Comparison of ENCODE assay signal across 9 cellular contexts in the genomic region with DNA sequence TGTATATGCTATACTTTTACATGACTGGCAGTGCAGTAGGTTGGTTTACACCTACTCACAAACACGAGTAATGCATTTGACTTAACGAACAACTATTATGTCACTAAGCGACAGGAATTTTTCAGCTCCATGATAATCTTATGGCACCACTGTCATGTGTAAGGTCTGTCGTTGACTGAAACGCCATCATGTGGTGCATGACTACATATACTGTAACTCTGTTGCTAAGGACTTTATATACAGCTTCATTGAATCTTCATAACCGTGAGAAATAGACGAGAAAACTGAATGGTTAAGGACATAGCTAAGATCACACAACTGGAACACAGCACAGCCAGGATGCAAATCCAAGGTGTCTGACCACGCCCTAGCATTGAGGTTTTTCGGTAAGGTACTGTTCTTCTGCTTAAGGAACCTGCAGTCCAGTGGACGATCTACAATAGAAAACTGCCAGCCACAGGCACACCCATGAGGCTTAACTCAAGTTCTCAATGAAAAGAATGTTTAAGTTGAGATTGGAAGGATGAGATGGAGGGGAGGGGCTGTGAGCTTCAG. TPM values are rescaled to one million over a fixed set of nuclear protein-coding genes. Genes with fewer than 3 reads are reported as not detected.
DNase-seq lines count a peak whose midpoint lies in the region; ATAC-seq and TF ChIP-seq lines count a peak whose summit lies in the region.
"Had no signal": no experiment of that assay in that cellular context is flagged by ENCODE, and none has a peak within 500 bp of the region (broad histone marks: within the 10 kb centered on the region; RNA-seq: fewer than 3 reads in every experiment).

No MANE protein-coding gene starts in this region.

- peak overlapping the region; percentile 98 for H3K4me2 ChIP-seq in neural progenitor cell

- no peak for TF ChIP-seq CTCF in Calu3 (IDR thresholded peaks at IDR 0.05; ENCODE audit: unreplicated experiment)
- TF ChIP-seq CTCF in NB4 (IDR thresholded peaks at IDR 0.05; ENCODE audit: low read depth, low read length) = no peak
- TF ChIP-seq CTCF in neural progenitor cell (IDR thresholded peaks at IDR 0.05) = no peak

- intact Hi-C loops in Calu3 (cut with micrococcal nuclease; ENCODE audit: unreplicated experiment) = loop anchor here (5.0 to 10.0 kb wide), 3 partner anchors 234 to 391 kb away; a partner anchor contains a TSS

- TF ChIP-seq POLR2A in NB4 (IDR thresholded peaks at IDR 0.05; ENCODE audit: extremely low read depth, insufficient read length) = no peak

- H3K4me3 Mint-ChIP-seq in Calu3 (ENCODE audit: low read depth, unreplicated experiment) (no peak overlapping the region), neural progenitor cell (no peak overlapping the region)

- no peak overlapping the region for H3K9ac ChIP-seq in neural progenitor cell

- no peak for DNase-seq in Calu3
- DNase-seq in NB4 (ENCODE audit: low read depth) = peak; percentile 47
- no peak for DNase-seq in neural progenitor cell (ENCODE audit: low spot score)
- DNase-seq in pons (ENCODE audit: low spot score) = no peak
- DNase-seq in EL = no peak
- DNase-seq: adrenal gland had no signal

- H3K27me3 Mint-ChIP-seq in Calu3 (ENCODE audit: unreplicated experiment) (no peaks in the 10 kb centered on the region), neural progenitor cell (ENCODE audit: insufficient read depth, low read depth) (no peaks in the 10 kb centered on the region)

- peaks cover 35% of the 10 kb centered on the region for H3K36me3 Mint-ChIP-seq in Calu3 (ENCODE audit: insufficient read depth, unreplicated experiment)
- peaks cover 7% of the 10 kb centered on the region for H3K36me3 Mint-ChIP-seq in neural progenitor cell

- peaks cover 82% of the 10 kb centered on the region for H4K20me1 ChIP-seq in neural progenitor cell (ENCODE audit: low read depth)

- ATAC-seq in GM18861 (IDR thresholded peaks at IDR 0.05; ENCODE audit: unreplicated experiment) (no peak), GM21529 (IDR thresholded peaks at IDR 0.05; ENCODE audit: unreplicated experiment) (no peak)

- CTCF ChIA-PET in Calu3 (lab: Charles Lee) = interaction anchor here (0.6 to 3.0 kb wide), 7 partner anchors 42 to 535 kb away, joined by 3 to 8 read pairs (median 4); no protein-coding TSS in a partner anchor

- no peak overlapping the region for H2AFZ ChIP-seq in neural progenitor cell (replicated peaks)

- H3K27me3 ChIP-seq in neural progenitor cell = no peaks in the 10 kb centered on the region
- H3K27me3 ChIP-seq: adrenal gland had no signal

- peak overlapping the region; percentile 41 for H3K27ac Mint-ChIP-seq in Calu3 (ENCODE audit: unreplicated experiment)
- peak overlapping the region; percentile 30 for H3K27ac Mint-ChIP-seq in neural progenitor cell

- H3K4me1 ChIP-seq in neural progenitor cell = peaks cover 29% of the 10 kb centered on the region

- H3K4me3 ChIP-seq in NB4 (ENCODE audit: low read depth, low read length) = peak overlapping the region; percentile 96
- H3K4me3 ChIP-seq in neural progenitor cell = no peak overlapping the region

- no peaks in the 10 kb centered on the region for H3K9me3 ChIP-seq in neural progenitor cell (ENCODE audit: low read depth)
- H3K9me3 ChIP-seq: adrenal gland had no signal

- H3K4me1 Mint-ChIP-seq in Calu3 (ENCODE audit: low read depth, unreplicated experiment) (peaks cover 55% of the 10 kb centered on the region), neural progenitor cell (peaks cover 60% of the 10 kb centered on the region)

- H3K9me3 Mint-ChIP-seq in Calu3 (ENCODE audit: low read depth, unreplicated experiment) = no peaks in the 10 kb centered on the region
- peaks cover 6% of the 10 kb centered on the region for H3K9me3 Mint-ChIP-seq in neural progenitor cell

- no peaks in the 10 kb centered on the region for H3K36me3 ChIP-seq in neural progenitor cell
- H3K36me3 ChIP-seq: adrenal gland had no signal

- H3K27ac ChIP-seq in cingulate gyrus (ENCODE audit: low read depth, low read length) = peak overlapping the region; percentile 7
- no peak overlapping the region for H3K27ac ChIP-seq in neural progenitor cell

- H3K79me2 ChIP-seq in neural progenitor cell (ENCODE audit: low read depth) = peaks cover 81% of the 10 kb centered on the region

- H3F3A ChIP-seq in neural progenitor cell (ENCODE audit: low read depth) = peaks cover 33% of the 10 kb centered on the region

- no TSS peak for BruUV-seq in Calu3 (replicated peaks; lab: Mats Ljungman, UMichigan)

RNA-seq across cellular contexts. Expression of a gene that starts 3.3 kb away (rescaled TPM):
- total RNA-seq in Calu3 (2022) (54.1 and 63.8 TPM in 2 replicates), neural progenitor cell (ENCODE audit: low replicate concordance) (93.6 and 93.8 TPM in 2 replicates)
